ENCODE assay signal across 9 cellular contexts in the genomic region with DNA sequence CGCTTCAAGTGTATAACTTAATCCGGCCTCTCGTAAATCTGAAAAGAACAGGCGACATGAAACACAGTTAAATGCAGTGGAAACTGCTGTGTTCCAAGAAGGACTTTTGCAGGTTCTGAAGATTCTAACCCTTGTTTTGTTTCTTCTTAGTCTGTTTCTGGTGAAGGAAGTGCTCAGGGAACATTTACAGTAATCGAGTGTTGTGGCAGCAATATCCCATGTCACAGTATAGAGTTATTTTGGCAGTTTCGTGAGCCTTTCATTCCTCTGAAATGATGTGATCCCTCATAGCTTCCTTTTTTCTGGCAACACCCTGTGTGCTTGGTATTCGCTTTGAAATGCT. TPM values are rescaled to one million over a fixed set of nuclear protein-coding genes. Genes with fewer than 3 reads are reported as not detected.
A peak's percentile ranks its signal among the peaks of the same experiment; 100 is the strongest.
DNase-seq lines count a peak whose midpoint lies in the region; ATAC-seq and TF ChIP-seq lines count a peak whose summit lies in the region.
"Had no signal": no experiment of that assay in that cellular context is flagged by ENCODE, and none has a peak within 500 bp of the region (broad histone marks: within the 10 kb centered on the region; RNA-seq: fewer than 3 reads in every experiment).

No MANE protein-coding gene starts in this region.

- H4K91ac ChIP-seq in H9 (ENCODE audit: insufficient read length, low read depth, low read length): no peak overlapping the region

- H4K8ac ChIP-seq in H9 (replicated peaks; ENCODE audit: insufficient read length, low read depth, low read length): no peak overlapping the region

- H3K4ac ChIP-seq in H9 (ENCODE audit: low read depth, low read length): no peak overlapping the region

- H3K36me3 ChIP-seq in smooth muscle cell (ENCODE audit: low read depth): no peaks in the 10 kb centered on the region

- CTCF ChIA-PET in activated CD8-positive, alpha-beta T cell treated with anti-CD3 and anti-CD28 coated beads for 36 hours (lab: Charles Lee): no interaction called here

- H2AK5ac ChIP-seq in H9 (ENCODE audit: insufficient read length, low read length): no peak overlapping the region

- H3K18ac ChIP-seq in H9 (ENCODE audit: insufficient read length, low read depth, low read length): no peak overlapping the region

- no peak overlapping the region for H4K5ac ChIP-seq in H9 (ENCODE audit: insufficient read length, low read depth, low read length)

- H3K4me1 ChIP-seq in H9 (ENCODE audit: insufficient read depth, low read length) (peaks cover 15% of the 10 kb centered on the region), smooth muscle cell (ENCODE audit: low read depth) (peaks cover 41% of the 10 kb centered on the region)

- intact Hi-C loops in activated CD8-positive, alpha-beta T cell treated with anti-CD3 and anti-CD28 coated beads for 36 hours (cut with micrococcal nuclease): loop anchor here (10.0 kb wide), 2 partner anchors 383 to 427 kb away; no protein-coding TSS in a partner anchor

- H2BK5ac ChIP-seq in H9 (ENCODE audit: insufficient read length, low read length): no peak overlapping the region

- H2BK120ac ChIP-seq in H9 (ENCODE audit: low read depth, low read length, poor library complexity, severe bottlenecking): no peak overlapping the region

- H3K9me3 Mint-ChIP-seq in H9: peaks cover 0 to 2% of the 10 kb centered on the region in 2 experiments; a peak in 2 of 5 replicates
- no peaks in the 10 kb centered on the region for H3K9me3 Mint-ChIP-seq in activated CD8-positive, alpha-beta T cell treated with anti-CD3 and anti-CD28 coated beads for 36 hours

- WGBS in H9 (ENCODE audit: extremely low coverage, insufficient read length, low lambda C conversion rate): no CpG with 5 or more reads among the region's 7 CpGs
- WGBS in smooth muscle cell (ENCODE audit: low lambda C conversion rate): 9% methylated on average over 7 of the region's 7 CpGs

- H2BK20ac ChIP-seq in H9 (ENCODE audit: low read depth, low read length, poor library complexity, severe bottlenecking): no peak overlapping the region

- H3K27ac Mint-ChIP-seq in H9: no peak overlapping the region; a peak in 1 of 7 replicates
- H3K27ac Mint-ChIP-seq in activated CD8-positive, alpha-beta T cell treated with anti-CD3 and anti-CD28 coated beads for 36 hours: no peak overlapping the region

- H3K36me3 Mint-ChIP-seq in H9 (ENCODE audit: insufficient read depth in 1 of 3, low read depth in 3 of 3): no peaks in the 10 kb centered on the region; a peak in 2 of 7 replicates
- H3K36me3 Mint-ChIP-seq in activated CD8-positive, alpha-beta T cell treated with anti-CD3 and anti-CD28 coated beads for 36 hours (ENCODE audit: low read depth): no peaks in the 10 kb centered on the region

- POLR2A ChIA-PET in activated CD8-positive, alpha-beta T cell treated with anti-CD3 and anti-CD28 coated beads for 36 hours (lab: Charles Lee): interaction anchor here (1.5 kb wide), 1 partner anchor 11 kb away, joined by 3 read pairs; no protein-coding TSS in a partner anchor

- H3K9me3 ChIP-seq in H9 (ENCODE audit: control insufficient read depth, low read depth, low read length) (no peaks in the 10 kb centered on the region), smooth muscle cell (replicated peaks; ENCODE audit: low read depth) (no peaks in the 10 kb centered on the region)

- no peak for TF ChIP-seq CTCF in H9 (conservative IDR thresholded peaks at IDR 0.05)
- TF ChIP-seq CTCF in activated CD8-positive, alpha-beta T cell treated with anti-CD3 and anti-CD28 coated beads for 36 hours (IDR thresholded peaks at IDR 0.05): no peak
- no peak for TF ChIP-seq CTCF in smooth muscle cell (IDR thresholded peaks at IDR 0.05; ENCODE audit: borderline replicate concordance, insufficient read depth, poor library complexity, severe bottlenecking)

- peaks cover 17% of the 10 kb centered on the region for H3K23me2 ChIP-seq in H9 (ENCODE audit: insufficient read length, low read depth, low read length, poor library complexity, severe bottlenecking)

- no peak overlapping the region for H3K14ac ChIP-seq in H9 (ENCODE audit: insufficient read depth, low read length)

- H3K4me2 ChIP-seq in H9 (ENCODE audit: insufficient read depth, insufficient read length, low read length) (peak overlapping the region; percentile 75), smooth muscle cell (peak overlapping the region; percentile 84)

- H4K20me1 ChIP-seq in H9 (ENCODE audit: control insufficient read depth, insufficient read depth, insufficient read length) (no peaks in the 10 kb centered on the region), smooth muscle cell (ENCODE audit: low read depth) (no peaks in the 10 kb centered on the region)

- H2BK12ac ChIP-seq in H9 (ENCODE audit: insufficient read length, low read depth, low read length): no peak overlapping the region

- H3K4me1 Mint-ChIP-seq in H9: peaks cover 66 to 72% of the 10 kb centered on the region in 2 experiments
- peaks cover 29% of the 10 kb centered on the region for H3K4me1 Mint-ChIP-seq in activated CD8-positive, alpha-beta T cell treated with anti-CD3 and anti-CD28 coated beads for 36 hours (ENCODE audit: low read depth)

- ATAC-seq in activated CD8-positive, alpha-beta T cell treated with anti-CD3 and anti-CD28 coated beads for 36 hours: no peak
- no peak for ATAC-seq in HG03159 (IDR thresholded peaks at IDR 0.05; ENCODE audit: unreplicated experiment)

- H3K27me3 ChIP-seq in H9 (ENCODE audit: insufficient read depth, low read length): peaks cover 3% of the 10 kb centered on the region; the same call in 1 of the 2 replicates
- H3K27me3 ChIP-seq in smooth muscle cell (ENCODE audit: low read depth): no peaks in the 10 kb centered on the region

- H3T11ph ChIP-seq in H9 (ENCODE audit: low read length): no peak overlapping the region

- no peak overlapping the region for H3K27ac ChIP-seq in H9 (ENCODE audit: insufficient read length, low read depth, low read length)
- H3K27ac ChIP-seq in smooth muscle cell (ENCODE audit: low read depth): peak overlapping the region; percentile 81

- peaks cover 46% of the 10 kb centered on the region; the same call in 1 of the 2 replicates for H3K79me2 ChIP-seq in H9 (ENCODE audit: insufficient read depth, low read length)
- H3K79me2 ChIP-seq in smooth muscle cell (ENCODE audit: low read depth): peaks cover 35% of the 10 kb centered on the region

- no peak overlapping the region for H3K23ac ChIP-seq in H9 (ENCODE audit: insufficient read length, low read depth, low read length)

- H3K4me3 ChIP-seq in iPS-11a (ENCODE audit: low read depth, low read length) (peak overlapping the region; percentile 77), smooth muscle cell (peak overlapping the region; percentile 60)

- DNase-seq in H9 (no peak), smooth muscle cell (lab: John Stamatoyannopoulos, UW; ENCODE audit: unreplicated experiment) (no peak), NCI-H345 (lab: John Stamatoyannopoulos, UW) (no peak), SHP77 (lab: John Stamatoyannopoulos, UW) (no peak), NCI-H526 treated with DMSO at 0.1 percent for 48 hours (lab: John Stamatoyannopoulos, UW) (no peak)
- no peak for DNase-seq in activated CD8-positive, alpha-beta T cell treated with anti-CD3 and anti-CD28 coated beads for 36 hours
- DNase-seq: T1000 had no signal

- no peaks in the 10 kb centered on the region for H3K79me1 ChIP-seq in H9 (ENCODE audit: insufficient read depth, low read depth, low read length, poor library complexity, severe bottlenecking)

- no peak overlapping the region for H3K56ac ChIP-seq in H9 (ENCODE audit: insufficient read length, low read depth, low read length)

- H2AFZ ChIP-seq in H9 (ENCODE audit: low read length): no peak overlapping the region
- H2AFZ ChIP-seq in smooth muscle cell (ENCODE audit: low read depth): peak overlapping the region; percentile 48

- peak overlapping the region; percentile 93 to 99 for H3K4me3 Mint-ChIP-seq in H9
- H3K4me3 Mint-ChIP-seq in activated CD8-positive, alpha-beta T cell treated with anti-CD3 and anti-CD28 coated beads for 36 hours: peak overlapping the region; percentile 97

- H3K9ac ChIP-seq in H9 (ENCODE audit: extremely low read depth, insufficient read length, low read length): peak overlapping the region; percentile 33
- peak overlapping the region; percentile 48 for H3K9ac ChIP-seq in smooth muscle cell (ENCODE audit: low read depth)

- no peak overlapping the region for H2BK15ac ChIP-seq in H9 (ENCODE audit: low read depth, low read length)

- peaks cover 11% of the 10 kb centered on the region for H3F3A ChIP-seq in smooth muscle cell (ENCODE audit: low read depth)

- H3K27me3 Mint-ChIP-seq in H9 (ENCODE audit: low read depth): peaks cover 15% of the 10 kb centered on the region
- H3K27me3 Mint-ChIP-seq in activated CD8-positive, alpha-beta T cell treated with anti-CD3 and anti-CD28 coated beads for 36 hours: peaks cover 48% of the 10 kb centered on the region

RNA-seq across cellular contexts. Expression of a gene that starts 2.7 kb away (rescaled TPM):
- total RNA-seq in H9 (2021) (27.0 and 27.6 TPM in 2 replicates), smooth muscle cell (28.0 and 32.8 TPM in 2 replicates)
- 10 to 100 TPM; 14.4 to 15.9 TPM for total RNA-seq in activated CD8-positive, alpha-beta T cell treated with anti-CD3 and anti-CD28 coated beads for 36 hours
- 10.1 and 15.7 TPM in 2 replicates for polyA plus RNA-seq in smooth muscle cell
